8 cellular contexts compared by ENCODE assay signal in genomic region chr11:36622431-36623136, GRCh38. TPM values are rescaled to one million over a fixed set of nuclear protein-coding genes. Genes with fewer than 3 reads are reported as not detected.
DNase-seq lines count a peak whose midpoint lies in the region; ATAC-seq, FAIRE-seq and TF ChIP-seq lines count a peak whose summit lies in the region.

No MANE protein-coding gene starts in this region.

- no peaks in the 10 kb centered on the region for H3K9me3 Mint-ChIP-seq in natural killer cell
- no peaks in the 10 kb centered on the region for H3K9me3 Mint-ChIP-seq in natural killer cell treated with Interleukin-12 subunit alpha and Interleukin-12 subunit beta and Interleukin-15 and Interleukin-18, amount 100 ng/mL, for 72 hours

- no peak overlapping the region for H3K4me3 Mint-ChIP-seq in natural killer cell
- no peak overlapping the region for H3K4me3 Mint-ChIP-seq in natural killer cell treated with Interleukin-12 subunit alpha and Interleukin-12 subunit beta and Interleukin-15 and Interleukin-18, amount 100 ng/mL, for 72 hours

- peaks cover 0 to 9% of the 10 kb centered on the region in 2 donors for H3K4me1 Mint-ChIP-seq in natural killer cell
- peaks cover 3 to 16% of the 10 kb centered on the region in 2 donors for H3K4me1 Mint-ChIP-seq in natural killer cell treated with Interleukin-12 subunit alpha and Interleukin-12 subunit beta and Interleukin-15 and Interleukin-18, amount 100 ng/mL, for 72 hours (ENCODE audit: low read depth in 2 of 2)

- ATAC-seq in natural killer cell (peak; percentile 53 to 72 (median 64)), HG03342 (IDR thresholded peaks at IDR 0.05; ENCODE audit: unreplicated experiment) (peak; percentile 71), GM21576 (IDR thresholded peaks at IDR 0.05; ENCODE audit: unreplicated experiment) (no peak)
- ATAC-seq in natural killer cell treated with Interleukin-12 subunit alpha and Interleukin-12 subunit beta and Interleukin-15 and Interleukin-18, amount 100 ng/mL, for 72 hours = no peak

- CTCF ChIA-PET in RWPE1 (lab: Yijun Ruan, JAX) = interaction anchor here (0.6 to 1.0 kb wide), 2 partner anchors 59 to 186 kb away, joined by 3 to 5 read pairs; no protein-coding TSS in a partner anchor

- FAIRE-seq in urothelium cell line (lab: Jason Lieb, UNC) = no peak

- H3K9me3 ChIP-seq in MG63 = no peaks in the 10 kb centered on the region

- no peaks in the 10 kb centered on the region for H3K27me3 ChIP-seq in MG63

- no peaks in the 10 kb centered on the region for H3K36me3 ChIP-seq in MG63

- DNase-seq in natural killer cell = no peak
- no peak for DNase-seq in natural killer cell treated with Interleukin-12 subunit alpha and Interleukin-12 subunit beta and Interleukin-15 and Interleukin-18, amount 100 ng/mL, for 72 hours (ENCODE audit: low spot score)
- peak; percentile 26 for DNase-seq in RWPE1 (ENCODE audit: low spot score)
- peak; percentile 39 for DNase-seq in foreskin melanocyte
- DNase-seq in urothelium cell line (ENCODE audit: low spot score) = peak; percentile 7
- DNase-seq in MG63 = no peak

- TF ChIP-seq CTCF in natural killer cell (IDR thresholded peaks at IDR 0.05) = peak; percentile 25
- TF ChIP-seq CTCF in RWPE1 (conservative IDR thresholded peaks at IDR 0.05; ENCODE audit: low read depth) = peak; percentile 52

- no peak overlapping the region for H3K27ac ChIP-seq in RWPE1

- no peak overlapping the region for H3K27ac Mint-ChIP-seq in natural killer cell
- no peak overlapping the region for H3K27ac Mint-ChIP-seq in natural killer cell treated with Interleukin-12 subunit alpha and Interleukin-12 subunit beta and Interleukin-15 and Interleukin-18, amount 100 ng/mL, for 72 hours

- POLR2A ChIA-PET in RWPE1 (lab: Yijun Ruan, JAX; ENCODE audit: low non-redundant PET) = no interaction called here

- no peak overlapping the region for H3K4me3 ChIP-seq in MG63

- intact Hi-C loops in natural killer cell (cut with micrococcal nuclease) = loop anchor here (1.0 to 2.0 kb wide), 2 partner anchors 58 to 330 kb away; no protein-coding TSS in a partner anchor

- H3K27me3 Mint-ChIP-seq in natural killer cell (ENCODE audit: low read depth in 2 of 2) = peaks cover 6 to 9% of the 10 kb centered on the region in 2 donors
- peaks cover 6 to 13% of the 10 kb centered on the region in 2 donors for H3K27me3 Mint-ChIP-seq in natural killer cell treated with Interleukin-12 subunit alpha and Interleukin-12 subunit beta and Interleukin-15 and Interleukin-18, amount 100 ng/mL, for 72 hours

- H3K36me3 Mint-ChIP-seq in natural killer cell = no peaks in the 10 kb centered on the region
- H3K36me3 Mint-ChIP-seq in natural killer cell treated with Interleukin-12 subunit alpha and Interleukin-12 subunit beta and Interleukin-15 and Interleukin-18, amount 100 ng/mL, for 72 hours = no peaks in the 10 kb centered on the region

RNA-seq across cellular contexts. Expression of gene RAG2, which starts 24.5 kb away (rescaled TPM):
- not detected for total RNA-seq in natural killer cell
- total RNA-seq in natural killer cell treated with Interleukin-12 subunit alpha and Interleukin-12 subunit beta and Interleukin-15 and Interleukin-18, amount 100 ng/mL, for 72 hours = not detected
- total RNA-seq in MG63 (2014; rRNA removed; shearing (Covaris generic); ENCODE audit: low replicate concordance) = not detected in 2 replicates

RNA-seq across cellular contexts. Expression of gene IFTAP, which starts 28.3 kb away (rescaled TPM):
- total RNA-seq in natural killer cell = 1 to 10 TPM in 2 of 3 donors, under 1 TPM in 1; 0.94 to 1.9 (median 1.8) TPM
- total RNA-seq in natural killer cell treated with Interleukin-12 subunit alpha and Interleukin-12 subunit beta and Interleukin-15 and Interleukin-18, amount 100 ng/mL, for 72 hours = 1 to 10 TPM in 1 of 2 donors, under 1 TPM in 1; 0.89 to 2.2 TPM
- total RNA-seq in MG63 (2014; rRNA removed; shearing (Covaris generic); ENCODE audit: low replicate concordance) = 20.3 and 39.3 TPM in 2 replicates

RNA-seq across cellular contexts. Expression of gene RAG1, which starts 54.8 kb away (rescaled TPM):
- 1 to 10 TPM in 2 of 3 donors, under 1 TPM in 1; 0.96 to 2.1 (median 1.4) TPM for total RNA-seq in natural killer cell
- total RNA-seq in natural killer cell treated with Interleukin-12 subunit alpha and Interleukin-12 subunit beta and Interleukin-15 and Interleukin-18, amount 100 ng/mL, for 72 hours = under 1 TPM; 0.25 to 0.55 TPM
- total RNA-seq in MG63 (2014; rRNA removed; shearing (Covaris generic); ENCODE audit: low replicate concordance) = 0.10 TPM in 1 of 2 replicates, not detected in the other

Comparison
In these comparisons a context has a peak if more than half of its experiments do, and no peak if none do; other contexts are left out.
1. ATAC-seq: peak in natural killer cell (3 of 3) and HG03342 (single experiment); none in natural killer cell treated with Interleukin-12 subunit alpha and Interleukin-12 subunit beta and Interleukin-15 and Interleukin-18, amount 100 ng/mL, for 72 hours (0 of 2) and GM21576 (single experiment).
2. DNase-seq: peak in RWPE1 (single experiment), foreskin melanocyte (single experiment) and urothelium cell line (single experiment); none in natural killer cell (single experiment), natural killer cell treated with Interleukin-12 subunit alpha and Interleukin-12 subunit beta and Interleukin-15 and Interleukin-18, amount 100 ng/mL, for 72 hours (single experiment) and MG63 (single experiment).